15 cellular contexts compared by ENCODE assay signal in the genomic region with DNA sequence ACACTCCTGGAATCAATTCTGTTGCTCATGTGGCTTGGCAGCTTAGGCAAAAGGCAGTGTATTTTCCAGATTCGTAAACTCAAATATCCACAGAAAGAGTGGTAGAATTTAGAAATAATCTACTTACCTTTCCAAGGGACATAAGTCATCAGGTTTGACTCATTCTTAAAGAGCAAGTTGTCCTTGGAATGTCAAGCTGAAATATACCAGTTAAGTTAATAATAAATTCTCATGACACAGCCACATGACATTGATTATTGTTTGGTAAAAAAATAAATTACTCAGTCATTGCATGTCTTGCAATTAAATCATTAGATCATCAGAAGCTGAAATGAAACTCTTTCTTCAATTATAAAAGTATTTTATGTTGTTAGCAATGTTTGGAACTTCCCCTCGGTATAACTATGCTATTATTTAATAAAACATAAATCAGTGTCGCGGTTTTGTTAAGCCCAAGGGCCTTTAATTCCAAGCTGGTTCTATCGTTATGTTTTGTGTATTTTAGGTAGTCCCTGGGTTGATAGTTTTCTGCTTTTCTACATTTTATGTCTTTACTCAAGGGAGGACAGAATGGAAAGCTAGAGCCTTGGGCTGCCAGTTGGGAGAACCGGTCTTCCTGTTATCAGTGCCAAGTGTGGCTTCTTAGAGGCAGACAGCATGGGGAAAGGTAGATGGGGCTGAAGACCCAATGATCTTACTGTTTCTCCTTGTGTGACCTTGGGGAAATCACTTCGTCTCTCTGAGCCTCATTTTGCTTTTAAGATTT.
DNase-seq lines count a peak whose midpoint lies in the region; ATAC-seq and TF ChIP-seq lines count a peak whose summit lies in the region.
"Had no signal": no experiment of that assay in that cellular context is flagged by ENCODE, and none has a peak within 500 bp of the region (broad histone marks: within the 10 kb centered on the region; RNA-seq: fewer than 3 reads in every experiment).

No MANE protein-coding gene starts in this region.

- WGBS in SK-N-SH (ENCODE audit: low lambda C conversion rate) = 42% methylated on average over 7 of the region's 7 CpGs

- no peak for TF ChIP-seq EP300 in SK-N-SH (IDR thresholded peaks at IDR 0.05; ENCODE audit: borderline replicate concordance in 1 of 2, low read depth in 1 of 2, low read length in 1 of 2)

- no peak overlapping the region for H3K4me2 ChIP-seq in SK-N-SH
- H3K4me2 ChIP-seq: A549 had no signal

- CTCF ChIA-PET in SK-N-SH (lab: Yijun Ruan, JAX) = no interaction called here

- H3K27ac ChIP-seq in SK-N-SH (ENCODE audit: low read depth in 2 of 2, low read length in 1 of 2) (no peak overlapping the region), uterus (peak overlapping the region; percentile 50 to 65)
- H3K27ac ChIP-seq: A549, GM23248 had no signal

- H3K4me1 ChIP-seq in SK-N-SH (ENCODE audit: control insufficient read depth in 1 of 2, insufficient read depth in 2 of 2, low read depth in 1 of 2, low read length in 1 of 2) (peaks cover 0 to 9% of the 10 kb centered on the region in 2 experiments; a peak in 1 of 4 replicates), uterus (peaks cover 3 to 6% of the 10 kb centered on the region in 2 donors)
- H3K4me1 ChIP-seq: A549 had no signal

- no peaks in the 10 kb centered on the region for H3K9me3 Mint-ChIP-seq in neural crest cell
- H3K9me3 Mint-ChIP-seq: H9 had no signal

- H3K79me2 ChIP-seq in SK-N-SH (ENCODE audit: insufficient read depth) = no peaks in the 10 kb centered on the region

- peak overlapping the region; percentile 59 for H3K27ac Mint-ChIP-seq in neural crest cell (ENCODE audit: unreplicated experiment)

- TF ChIP-seq CTCF in SK-N-SH (IDR thresholded peaks at IDR 0.05) = no peak
- TF ChIP-seq CTCF in neural crest cell (conservative IDR thresholded peaks at IDR 0.05) = no peak
- TF ChIP-seq CTCF in uterus (IDR thresholded peaks at IDR 0.05) = no peak

- DNase-seq in SK-N-SH (no peak), neural crest cell (ENCODE audit: low read depth, low spot score) (no peak), uterus (no peak), retina (no peak), NCI-H2227 (lab: John Stamatoyannopoulos, UW; ENCODE audit: unreplicated experiment) (no peak), epidermal melanocyte (ENCODE audit: insufficient read length, low spot score) (no peak)
- DNase-seq in stimulated activated naive CD8-positive, alpha-beta T cell treated with anti-CD3 and anti-CD28 coated beads, Interleukin-15, Interleukin-2, amounts not matched to agents 100 U/mL and 50 U/mL, for 24 hours = no peak
- DNase-seq: DMS53, GM23248, H9 had no signal

- no peaks in the 10 kb centered on the region for H3K36me3 Mint-ChIP-seq in neural crest cell (ENCODE audit: low read depth)

- intact Hi-C loops in uterus (cut with DNase I; ENCODE audit: low total_unique reads) = no loop called here

- no peaks in the 10 kb centered on the region for H3K27me3 Mint-ChIP-seq in neural crest cell (ENCODE audit: low read depth)

- no peaks in the 10 kb centered on the region for H3K9me2 ChIP-seq in SK-N-SH

- peaks cover 11% of the 10 kb centered on the region for H3K4me1 Mint-ChIP-seq in neural crest cell

- TF ChIP-seq RAD21 in SK-N-SH (IDR thresholded peaks at IDR 0.05; ENCODE audit: low read length) = no peak

- POLR2A ChIA-PET in SK-N-SH (lab: Yijun Ruan, JAX) = no interaction called here

- TF ChIP-seq POLR2A in uterus (IDR thresholded peaks at IDR 0.05) = no peak

- H3F3A ChIP-seq in SK-N-SH (replicated peaks; ENCODE audit: insufficient read depth) = no peaks in the 10 kb centered on the region

- no peak overlapping the region for H3K4me3 Mint-ChIP-seq in neural crest cell
- H3K4me3 Mint-ChIP-seq: CD14-positive monocyte, H9 had no signal

- peak; percentile 19 for ATAC-seq in esophagus mucosa
- no peak for ATAC-seq in stimulated activated naive CD8-positive, alpha-beta T cell treated with anti-CD3 and anti-CD28 coated beads, Interleukin-15, Interleukin-2, amounts not matched to agents 100 U/mL and 50 U/mL, for 24 hours
- ATAC-seq: A549, HepG2 had no signal

- H3K27me3 ChIP-seq in SK-N-SH (ENCODE audit: insufficient read depth) (no peaks in the 10 kb centered on the region), uterus (no peaks in the 10 kb centered on the region)

- no peaks in the 10 kb centered on the region for H4K20me1 ChIP-seq in SK-N-SH (ENCODE audit: insufficient read depth)

- H3K36me3 ChIP-seq in SK-N-SH (replicated peaks in 1 of 2; ENCODE audit: control insufficient read depth in 1 of 2, insufficient read depth in 2 of 2, low read length in 1 of 2) (no peaks in the 10 kb centered on the region), uterus (no peaks in the 10 kb centered on the region)

- H3K4me3 ChIP-seq in SK-N-SH (ENCODE audit: low read depth in 2 of 2, low read length in 1 of 2) (no peak overlapping the region), uterus (no peak overlapping the region)
- H3K4me3 ChIP-seq: A549, GM12878, GM23248 had no signal

- H2AFZ ChIP-seq in SK-N-SH (ENCODE audit: low read depth) = no peak overlapping the region
- H2AFZ ChIP-seq: GM23248 had no signal

- H3K9me3 ChIP-seq in SK-N-SH = no peaks in the 10 kb centered on the region
- H3K9me3 ChIP-seq in uterus = no peaks in the 10 kb centered on the region
- H3K9me3 ChIP-seq: A549 had no signal

- no peak overlapping the region for H3K9ac ChIP-seq in SK-N-SH
- H3K9ac ChIP-seq: GM23248 had no signal

TF ChIP-seq in SK-N-SH, 30 proteins besides CTCF, POLR2A, EP300 and RAD21:
- TF ChIP-seq TCF12 (IDR thresholded peaks at IDR 0.05) = peak; percentile 11; the same call in 1 of the 2 replicates
- no peak for TF ChIP-seq JUND (IDR thresholded peaks at IDR 0.05)

Comparison
In these comparisons a context has a peak if more than half of its experiments do, and no peak if none do; other contexts are left out.
1. H3K27ac ChIP-seq: peak in uterus (2 of 2); none in SK-N-SH (0 of 2).